ENCODE assay signal across 8 cellular contexts in genomic region chr1:179025125-179025974, GRCh38. TPM values are rescaled to one million over a fixed set of nuclear protein-coding genes. Genes with fewer than 3 reads are reported as not detected.
DNase-seq lines count a peak whose midpoint lies in the region; ATAC-seq and TF ChIP-seq lines count a peak whose summit lies in the region.

FAM20B (plus strand) TSS chr1:179025894; CDS start chr1:179043848, 17,954 bp downstream.

- H3K4me1 Mint-ChIP-seq in type B pancreatic cell (ENCODE audit: unreplicated experiment) = peaks cover 51% of the 10 kb centered on the region

- H3K4me3 Mint-ChIP-seq in type B pancreatic cell = peak within 1 kb of the TSS; percentile 94

- TF ChIP-seq CTCF in GM13977 (IDR thresholded peaks at IDR 0.05; ENCODE audit: extremely low read depth, insufficient read depth, missing control alignments) = no peak
- peak; percentile 40 for TF ChIP-seq CTCF in type B pancreatic cell (conservative IDR thresholded peaks at IDR 0.05)

- intact Hi-C loops in left cardiac atrium (cut with DNase I) = no loop called here
- intact Hi-C loops in posterior vena cava (cut with DNase I) = no loop called here

- H3K27me3 Mint-ChIP-seq in type B pancreatic cell = peaks cover 3% of the 10 kb centered on the region

- ATAC-seq in HG02884 (IDR thresholded peaks at IDR 0.05; ENCODE audit: unreplicated experiment) (peak; percentile 71), left cardiac atrium (peak; percentile 97 to 98)

- peak; percentile 98 for DNase-seq in GM13977 (ENCODE audit: low spot score)
- peak; percentile 75 for DNase-seq in NCI-H1694 treated with DMSO at 0.1 percent for 48 hours (lab: John Stamatoyannopoulos, UW)
- DNase-seq in T-helper 2 cell = peak; percentile 79 to 95 (median 84)
- DNase-seq in amygdala (lab: John Stamatoyannopoulos, UW) = peak; percentile 50 to 96 (median 88)
- DNase-seq in left cardiac atrium = peak; percentile 96
- DNase-seq in posterior vena cava (ENCODE audit: low spot score) = peak; percentile 98
- peak; percentile 94 for DNase-seq in type B pancreatic cell (ENCODE audit: extremely low spot score, unreplicated experiment)

- no peaks in the 10 kb centered on the region for H3K9me3 Mint-ChIP-seq in type B pancreatic cell

- H3K36me3 Mint-ChIP-seq in type B pancreatic cell = no peaks in the 10 kb centered on the region

- in situ Hi-C loops in GM13977 (cut with MboI; ENCODE audit: low pct_unique_long_range_greater_than_20kb, low sequenced_read_pairs, unreplicated experiment) = no loop called here

- H3K27ac Mint-ChIP-seq in type B pancreatic cell = peak within 1 kb of the TSS; percentile 91

RNA-seq across cellular contexts. Expression of gene FAM20B, which starts in this region (rescaled TPM):
- 10 to 100 TPM; 55.8 to 62.3 TPM for total RNA-seq in left cardiac atrium
- total RNA-seq in posterior vena cava = 10 to 100 TPM; 71.7 to 91.1 TPM
- total RNA-seq in type B pancreatic cell (ENCODE audit: low replicate concordance) = 40.1 and 41.0 TPM in 2 replicates

Comparison
In these comparisons a context has a peak if more than half of its experiments do, and no peak if none do; other contexts are left out.
1. Peak in every context shown above with its lines: DNase-seq and ATAC-seq.